ENCODE assay signal across 33 cellular contexts in genomic region chr4:111869339-111869738, GRCh38.
"Had no signal": no experiment of that assay in that cellular context is flagged by ENCODE, and none has a peak within 500 bp of the region (broad histone marks: within the 10 kb centered on the region; RNA-seq: fewer than 3 reads in every experiment).

No MANE protein-coding gene starts in this region.

- H3K4me1 ChIP-seq: adrenal gland, ascending aorta, body of pancreas, breast epithelium had no signal

- H3K4me3 ChIP-seq: adrenal gland, ascending aorta, body of pancreas, breast epithelium, cardiac muscle cell had no signal

- H3K36me3 ChIP-seq: adrenal gland, ascending aorta, brain microvascular endothelial cell, breast epithelium, cardiac muscle cell had no signal

- DNase-seq: activated effector memory CD4-positive, alpha-beta T cell treated with anti-CD3 and anti-CD28 coated beads, Interleukin-2, amount 50 U/mL, for 16 hours; activated effector memory CD4-positive, alpha-beta T cell treated with Interleukin-2 at 50 U/mL for 16 hours; activated gamma-delta T cell; activated gamma-delta T cell treated with Interleukin-2 at 50 U/mL for 16 hours; activated naive CD4-positive, alpha-beta T cell; activated naive CD4-positive, alpha-beta T cell treated with anti-CD3 and anti-CD28 coated beads for 36 hours; activated naive CD4-positive, alpha-beta T cell treated with anti-CD3 and anti-CD28 coated beads, Interleukin-2, amount 10 ng/mL, durations not matched to agents 7 days and 5 days; activated naive CD4-positive, alpha-beta T cell treated with anti-CD3 and anti-CD28 coated beads, Interleukin-2, amount 50 U/mL, for 16 hours; activated naive CD4-positive, alpha-beta T cell treated with Interleukin-2 at 50 U/mL for 16 hours; activated naive CD8-positive, alpha-beta T cell treated with anti-CD3 and anti-CD28 coated beads for 36 hours; activated naive CD8-positive, alpha-beta T cell treated with anti-CD3 and anti-CD28 coated beads, Interleukin-2, amount 10 ng/mL, durations not matched to agents 7 days and 5 days; activated naive CD8-positive, alpha-beta T cell treated with anti-CD3 and anti-CD28 coated beads, Interleukin-2, amount 50 U/mL, for 24 hours; activated T-cell treated with anti-CD3 and anti-CD28 coated beads, Interleukin-2, amount 50 U/mL, for 1 hour; activated T-cell treated with anti-CD3 and anti-CD28 coated beads, Interleukin-2, amount 50 U/mL, for 24 hours; activated T-cell treated with anti-CD3 and anti-CD28 coated beads, Interleukin-2, amount 50 U/mL, for 4 hours; activated T-cell treated with anti-CD3 and anti-CD28 coated beads, Interleukin-2, amount 50 U/mL, for 48 hours; activated T-cell treated with anti-CD3 and anti-CD28 coated beads, Interleukin-2, amount 50 U/mL, for 72 hours; adrenal gland; amniotic stem cell; amygdala; anterior cingulate cortex; aorta; body of pancreas; brain microvascular endothelial cell; caudate nucleus; central memory CD4-positive, alpha-beta T cell; cerebellar nuclear complex had no signal

- H3K27ac ChIP-seq: adrenal gland, ascending aorta, body of pancreas, brain microvascular endothelial cell, breast epithelium, cardiac muscle cell had no signal

- FAIRE-seq: bronchial epithelial cell had no signal

- ATAC-seq: activated naive CD4-positive, alpha-beta T cell treated with anti-CD3 and anti-CD28 coated beads, Interleukin-2, amount 50 U/mL, for 72 hours; activated naive CD8-positive, alpha-beta T cell treated with anti-CD3 and anti-CD28 coated beads, Interleukin-2, amount 50 U/mL, for 24 hours; activated T-cell treated with anti-CD3 and anti-CD28 coated beads, Interleukin-2, amount 50 U/mL, for 4 hours; activated T-cell treated with anti-CD3 and anti-CD28 coated beads, Interleukin-2, amount 50 U/mL, for 72 hours; activated T-helper 17 cell treated with anti-CD3 and anti-CD28 coated beads, Interleukin-2, amount 50 U/mL, for 72 hours; body of pancreas had no signal

- H3K27me3 ChIP-seq: adrenal gland, ascending aorta, body of pancreas, brain microvascular endothelial cell, breast epithelium, cardiac muscle cell had no signal

- H3K9me3 ChIP-seq: adrenal gland, ascending aorta, body of pancreas, breast epithelium had no signal
